ENCODE assay signal across 8 cellular contexts in genomic region chr4:15882675-15883086, GRCh38. TPM values are rescaled to one million over a fixed set of nuclear protein-coding genes. Genes with fewer than 3 reads are reported as not detected.
A peak's percentile ranks its signal among the peaks of the same experiment; 100 is the strongest.
DNase-seq lines count a peak whose midpoint lies in the region; ATAC-seq lines count a peak whose summit lies in the region.

No MANE protein-coding gene starts in this region.

- POLR2A ChIA-PET in CD4-positive, alpha-beta memory T cell (lab: Charles Lee; ENCODE audit: partially characterized antibody): no interaction called here

- no peaks in the 10 kb centered on the region for H3K4me1 ChIP-seq in CD4-positive, alpha-beta memory T cell (ENCODE audit: insufficient read depth, low read length)
- H3K4me1 ChIP-seq in mesenchymal stem cell (ENCODE audit: control insufficient read depth, insufficient read depth, low read depth, low read length): peaks cover 2% of the 10 kb centered on the region

- H3K9me3 ChIP-seq in CD4-positive, alpha-beta memory T cell (ENCODE audit: control insufficient read depth in 1 of 2, low read length in 2 of 2): no peaks in the 10 kb centered on the region
- peaks cover 7% of the 10 kb centered on the region for H3K9me3 ChIP-seq in mesenchymal stem cell (ENCODE audit: control insufficient read depth, low read length)

- H3K4me3 Mint-ChIP-seq in CD4-positive, alpha-beta memory T cell: no peak overlapping the region
- no peak overlapping the region for H3K4me3 Mint-ChIP-seq in activated CD4-positive, alpha-beta T cell treated with anti-CD3 and anti-CD28 coated beads, Interleukin-2, amount 10 ng/mL, durations not matched to agents 24 days and 14 days
- H3K4me3 Mint-ChIP-seq in stimulated activated effector memory CD8-positive, alpha-beta T cell treated with anti-CD3 and anti-CD28 coated beads, Interleukin-12 subunit alpha, Interleukin-12 subunit beta, amount 100 ng/mL, for 72 hours: no peak overlapping the region

- H3K18ac ChIP-seq in mesenchymal stem cell (ENCODE audit: low read depth in 1 of 2, low read length in 2 of 2): no peak overlapping the region

- H2BK120ac ChIP-seq in mesenchymal stem cell (ENCODE audit: low read depth, low read length): no peak overlapping the region

- H3K79me1 ChIP-seq in mesenchymal stem cell (replicated peaks; ENCODE audit: low read length, poor library complexity, severe bottlenecking): no peaks in the 10 kb centered on the region

- no peaks in the 10 kb centered on the region for H3K36me3 Mint-ChIP-seq in CD4-positive, alpha-beta memory T cell
- no peaks in the 10 kb centered on the region for H3K36me3 Mint-ChIP-seq in activated CD4-positive, alpha-beta T cell treated with anti-CD3 and anti-CD28 coated beads, Interleukin-2, amount 10 ng/mL, durations not matched to agents 24 days and 14 days (ENCODE audit: low read depth)
- H3K36me3 Mint-ChIP-seq in stimulated activated effector memory CD8-positive, alpha-beta T cell treated with anti-CD3 and anti-CD28 coated beads, Interleukin-12 subunit alpha, Interleukin-12 subunit beta, amount 100 ng/mL, for 72 hours: no peaks in the 10 kb centered on the region

- peaks cover 7 to 10% of the 10 kb centered on the region in 2 donors for H3K27me3 Mint-ChIP-seq in CD4-positive, alpha-beta memory T cell
- H3K27me3 Mint-ChIP-seq in activated CD4-positive, alpha-beta T cell treated with anti-CD3 and anti-CD28 coated beads, Interleukin-2, amount 10 ng/mL, durations not matched to agents 24 days and 14 days: peaks cover 17% of the 10 kb centered on the region

- no peak overlapping the region for H3K4me2 ChIP-seq in mesenchymal stem cell (ENCODE audit: low read length, poor library complexity, severe bottlenecking)

- DNase-seq in CD4-positive, alpha-beta memory T cell: peak in 4 of 5 donors; percentile 33 to 43 (median 38)
- peak; percentile 56 for DNase-seq in NCI-H2227 (lab: John Stamatoyannopoulos, UW; ENCODE audit: unreplicated experiment)
- DNase-seq in activated CD4-positive, alpha-beta T cell treated with anti-CD3 and anti-CD28 coated beads, Interleukin-2, amount 10 ng/mL, durations not matched to agents 24 days and 14 days: peak; percentile 81
- DNase-seq in effector CD8-positive, alpha-beta T cell (lab: John Stamatoyannopoulos, UW): peak; percentile 1
- peak; percentile 73 for DNase-seq in mesenchymal stem cell
- DNase-seq in stimulated activated effector memory CD8-positive, alpha-beta T cell treated with anti-CD3 and anti-CD28 coated beads, Interleukin-12 subunit alpha, Interleukin-12 subunit beta, amount 100 ng/mL, for 72 hours (ENCODE audit: low spot score in 2 of 2): peak; percentile 14 to 62

- WGBS in mesenchymal stem cell: 100% methylated on average over 1 of the region's 1 CpG

- H3K27me3 ChIP-seq in CD4-positive, alpha-beta memory T cell (ENCODE audit: insufficient read depth, low read length): no peaks in the 10 kb centered on the region
- H3K27me3 ChIP-seq in mesenchymal stem cell (ENCODE audit: control insufficient read depth in 1 of 2, insufficient read depth in 1 of 2, low read length in 2 of 2): no peaks in the 10 kb centered on the region

- no peak overlapping the region for H3K9ac ChIP-seq in mesenchymal stem cell (ENCODE audit: low read length)

- H4K91ac ChIP-seq in mesenchymal stem cell (ENCODE audit: low read length): no peak overlapping the region

- H4K8ac ChIP-seq in mesenchymal stem cell (ENCODE audit: low read length): no peak overlapping the region

- H3K27ac Mint-ChIP-seq in CD4-positive, alpha-beta memory T cell: no peak overlapping the region
- no peak overlapping the region for H3K27ac Mint-ChIP-seq in activated CD4-positive, alpha-beta T cell treated with anti-CD3 and anti-CD28 coated beads, Interleukin-2, amount 10 ng/mL, durations not matched to agents 24 days and 14 days
- H3K27ac Mint-ChIP-seq in stimulated activated effector memory CD8-positive, alpha-beta T cell treated with anti-CD3 and anti-CD28 coated beads, Interleukin-12 subunit alpha, Interleukin-12 subunit beta, amount 100 ng/mL, for 72 hours: no peak overlapping the region

- intact Hi-C loops in CD4-positive, alpha-beta memory T cell (cut with micrococcal nuclease): loop anchor here (1.0 to 2.0 kb wide), 3 partner anchors 74 to 152 kb away; no protein-coding TSS in a partner anchor
- intact Hi-C loops in activated CD4-positive, alpha-beta T cell treated with anti-CD3 and anti-CD28 coated beads, Interleukin-2, amount 10 ng/mL, durations not matched to agents 24 days and 14 days (cut with micrococcal nuclease): loop anchor here (1.0 to 10.0 kb wide), 5 partner anchors 74 to 382 kb away; no protein-coding TSS in a partner anchor

- H2BK5ac ChIP-seq in mesenchymal stem cell (ENCODE audit: low read depth, low read length, poor library complexity, severe bottlenecking): no peak overlapping the region

- no peaks in the 10 kb centered on the region for H3K4me1 Mint-ChIP-seq in CD4-positive, alpha-beta memory T cell
- H3K4me1 Mint-ChIP-seq in activated CD4-positive, alpha-beta T cell treated with anti-CD3 and anti-CD28 coated beads, Interleukin-2, amount 10 ng/mL, durations not matched to agents 24 days and 14 days: no peaks in the 10 kb centered on the region
- H3K4me1 Mint-ChIP-seq in stimulated activated effector memory CD8-positive, alpha-beta T cell treated with anti-CD3 and anti-CD28 coated beads, Interleukin-12 subunit alpha, Interleukin-12 subunit beta, amount 100 ng/mL, for 72 hours: peaks cover 6% of the 10 kb centered on the region

- H2AK5ac ChIP-seq in mesenchymal stem cell (ENCODE audit: low read length, severe bottlenecking): no peak overlapping the region

- no peaks in the 10 kb centered on the region for H3K36me3 ChIP-seq in CD4-positive, alpha-beta memory T cell (ENCODE audit: insufficient read depth, low read length)
- H3K36me3 ChIP-seq in mesenchymal stem cell (ENCODE audit: control insufficient read depth in 1 of 2, insufficient read depth in 2 of 2, low read depth in 1 of 2, low read length in 2 of 2): no peaks in the 10 kb centered on the region

- peaks cover 0 to 5% (median 3%) of the 10 kb centered on the region in 8 donors for H3K9me3 Mint-ChIP-seq in CD4-positive, alpha-beta memory T cell
- no peaks in the 10 kb centered on the region for H3K9me3 Mint-ChIP-seq in activated CD4-positive, alpha-beta T cell treated with anti-CD3 and anti-CD28 coated beads, Interleukin-2, amount 10 ng/mL, durations not matched to agents 24 days and 14 days
- peaks cover 5% of the 10 kb centered on the region for H3K9me3 Mint-ChIP-seq in stimulated activated effector memory CD8-positive, alpha-beta T cell treated with anti-CD3 and anti-CD28 coated beads, Interleukin-12 subunit alpha, Interleukin-12 subunit beta, amount 100 ng/mL, for 72 hours

- peak; percentile 91 for ATAC-seq in GM19035 (IDR thresholded peaks at IDR 0.05; ENCODE audit: unreplicated experiment)
- peak; percentile 94 for ATAC-seq in HG03135 (IDR thresholded peaks at IDR 0.05; ENCODE audit: unreplicated experiment)
- ATAC-seq in stimulated activated effector memory CD8-positive, alpha-beta T cell treated with anti-CD3 and anti-CD28 coated beads, Interleukin-12 subunit alpha, Interleukin-12 subunit beta, amount 100 ng/mL, for 72 hours: peak; percentile 80

- H3K4ac ChIP-seq in mesenchymal stem cell (ENCODE audit: low read depth in 1 of 2, low read length in 2 of 2): no peak overlapping the region

- no peak overlapping the region for H3K23ac ChIP-seq in mesenchymal stem cell (ENCODE audit: low read length in 2 of 2)

- H3K27ac ChIP-seq in CD4-positive, alpha-beta memory T cell (ENCODE audit: low read depth, low read length): no peak overlapping the region
- no peak overlapping the region for H3K27ac ChIP-seq in mesenchymal stem cell (ENCODE audit: low read length, poor library complexity, severe bottlenecking)

- no peak overlapping the region for H2AFZ ChIP-seq in mesenchymal stem cell (ENCODE audit: low read depth, low read length)

- CTCF ChIA-PET in CD4-positive, alpha-beta memory T cell (lab: Charles Lee; ENCODE audit: partially characterized antibody): interaction anchor here (0.8 to 4.4 kb wide), 35 partner anchors 7 to 383 kb away, joined by 3 to 30 read pairs (median 5); partner anchors contain the start of gene FGFBP1

- no peak overlapping the region for H2BK15ac ChIP-seq in mesenchymal stem cell (ENCODE audit: low read depth, poor library complexity, severe bottlenecking)

- no peak overlapping the region for H3K14ac ChIP-seq in mesenchymal stem cell (ENCODE audit: low read length in 2 of 2)

- H3K4me3 ChIP-seq in CD4-positive, alpha-beta memory T cell (ENCODE audit: low read length in 2 of 2): no peak overlapping the region
- no peak overlapping the region for H3K4me3 ChIP-seq in mesenchymal stem cell (ENCODE audit: insufficient read depth in 1 of 2, low read depth in 1 of 2, low read length in 2 of 2)

- H2BK12ac ChIP-seq in mesenchymal stem cell (ENCODE audit: low read length in 2 of 2): no peak overlapping the region

RNA-seq across cellular contexts. Expression of gene FGFBP1, which starts 55.9 kb away (rescaled TPM):
- total RNA-seq in CD4-positive, alpha-beta memory T cell: not detected
- polyA plus RNA-seq in CD4-positive, alpha-beta memory T cell: not detected
- not detected in 2 replicates for total RNA-seq in activated CD4-positive, alpha-beta T cell treated with anti-CD3 and anti-CD28 coated beads, Interleukin-2, amount 10 ng/mL, durations not matched to agents 24 days and 14 days
- not detected for polyA plus RNA-seq in mesenchymal stem cell (2013, experiment 1 of 2)
- not detected for polyA plus RNA-seq in mesenchymal stem cell (2013, experiment 2 of 2)

Comparison
In these comparisons a context has a peak if more than half of its experiments do, and no peak if none do; other contexts are left out.
1. DNase-seq: peak in every context shown above with its lines; median percentile 81 in activated CD4-positive, alpha-beta T cell treated with anti-CD3 and anti-CD28 coated beads, Interleukin-2, amount 10 ng/mL, durations not matched to agents 24 days and 14 days; 73 in mesenchymal stem cell; 56 in NCI-H2227; 38 in CD4-positive, alpha-beta memory T cell; 38 in stimulated activated effector memory CD8-positive, alpha-beta T cell treated with anti-CD3 and anti-CD28 coated beads, Interleukin-12 subunit alpha, Interleukin-12 subunit beta, amount 100 ng/mL, for 72 hours; 1 in effector CD8-positive, alpha-beta T cell.